5 cellular contexts compared by ENCODE assay signal in the genomic region with DNA sequence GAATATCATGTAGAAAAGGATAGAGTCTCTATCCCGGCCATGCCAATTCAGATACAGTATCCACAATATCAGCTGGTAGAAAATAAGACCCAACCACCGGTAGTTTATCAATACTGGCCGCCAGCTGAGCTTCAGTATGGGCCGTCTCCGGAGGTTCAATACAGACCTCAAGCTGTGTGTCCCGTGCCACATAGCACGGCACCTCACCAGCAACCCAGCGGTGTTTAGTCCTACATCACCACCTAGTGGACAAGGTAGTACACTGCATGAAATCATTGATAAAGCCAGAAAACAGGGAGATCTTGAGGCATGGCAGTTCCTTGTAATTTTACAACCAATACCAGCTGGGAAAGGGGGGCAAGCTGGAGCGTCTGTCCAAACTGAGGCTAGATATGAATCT. TPM values are rescaled to one million over a fixed set of nuclear protein-coding genes. Genes with fewer than 3 reads are reported as not detected.
"Had no signal": no experiment of that assay in that cellular context is flagged by ENCODE, and none has a peak within 500 bp of the region (broad histone marks: within the 10 kb centered on the region; RNA-seq: fewer than 3 reads in every experiment).

No MANE protein-coding gene starts in this region.

RNA-seq across cellular contexts. Expression of a gene that starts 7.5 kb away (rescaled TPM):
- total RNA-seq: HepG2, HT-29, HT1080, IMR-90 had no signal
- polyA plus RNA-seq: HepG2, IgD-negative memory B cell, IMR-90 had no signal

RNA-seq across cellular contexts. Expression of a gene that starts 17.2 kb away (rescaled TPM):
- total RNA-seq: HepG2, HT-29, HT1080, IMR-90 had no signal
- polyA plus RNA-seq: HepG2, IgD-negative memory B cell, IMR-90 had no signal

RNA-seq across cellular contexts. Expression of a gene that starts 37.1 kb away (rescaled TPM):
- total RNA-seq: HepG2, HT-29, HT1080, IMR-90 had no signal
- polyA plus RNA-seq: HepG2, IgD-negative memory B cell, IMR-90 had no signal

RNA-seq across cellular contexts. Expression of a gene that starts 43.3 kb away (rescaled TPM):
- total RNA-seq: HepG2, HT-29, HT1080, IMR-90 had no signal
- polyA plus RNA-seq: HepG2, IgD-negative memory B cell, IMR-90 had no signal

RNA-seq across cellular contexts. Expression of a gene that starts 45.3 kb away (rescaled TPM):
- total RNA-seq: HepG2, HT-29, HT1080, IMR-90 had no signal
- polyA plus RNA-seq: HepG2, IgD-negative memory B cell, IMR-90 had no signal
